Comparison of ENCODE assay signal across 8 cellular contexts in genomic region chr11:102346456-102346747, GRCh38. TPM values are rescaled to one million over a fixed set of nuclear protein-coding genes. Genes with fewer than 3 reads are reported as not detected.
A peak's percentile ranks its signal among the peaks of the same experiment; 100 is the strongest.
DNase-seq lines count a peak whose midpoint lies in the region; ATAC-seq, FAIRE-seq and TF ChIP-seq lines count a peak whose summit lies in the region.

No MANE protein-coding gene starts in this region.

- peaks cover 41% of the 10 kb centered on the region for H3K79me2 ChIP-seq in PC-3 (ENCODE audit: low read length)

- peak overlapping the region; percentile 91 for H3K9ac ChIP-seq in PC-3 (ENCODE audit: low read length)
- peak overlapping the region; percentile 91 for H3K9ac ChIP-seq in neuronal stem cell (ENCODE audit: low read depth, low read length, poor library complexity)

- no peaks in the 10 kb centered on the region for H3K9me2 ChIP-seq in PC-3 (replicated peaks; ENCODE audit: low read length)

- no peak overlapping the region for H2BK120ac ChIP-seq in neuronal stem cell (ENCODE audit: low read depth, low read length)

- H3K4me1 Mint-ChIP-seq in CD4-positive, alpha-beta memory T cell: peaks cover 26 to 56% (median 34%) of the 10 kb centered on the region in 4 donors

- no TSS peak for BruUV-seq in PC-3 (replicated peaks; lab: Mats Ljungman, UMichigan)

- H3K79me1 ChIP-seq in neuronal stem cell (ENCODE audit: low read depth, low read length): no peaks in the 10 kb centered on the region

- peak overlapping the region; percentile 53 for H2BK5ac ChIP-seq in neuronal stem cell (ENCODE audit: low read length)

- POLR2A ChIA-PET in CD4-positive, alpha-beta memory T cell (lab: Charles Lee; ENCODE audit: partially characterized antibody): interaction anchor here (0.9 to 1.8 kb wide), 4 partner anchors 28 to 105 kb away, joined by 3 to 7 read pairs (median 6); no protein-coding TSS in a partner anchor
- POLR2A ChIA-PET in PC-3 (lab: Charles Lee; ENCODE audit: unreplicated experiment): interaction anchor here (0.7 kb wide), 1 partner anchor 34 kb away, joined by 14 read pairs; no protein-coding TSS in a partner anchor

- no peak overlapping the region for H3K4ac ChIP-seq in neuronal stem cell (ENCODE audit: low read length)

- H4K8ac ChIP-seq in neuronal stem cell (ENCODE audit: low read depth, low read length): no peak overlapping the region

- H4K91ac ChIP-seq in neuronal stem cell (ENCODE audit: low read depth, low read length, poor library complexity): no peak overlapping the region

- H3K36me3 ChIP-seq in CD4-positive, alpha-beta memory T cell (ENCODE audit: insufficient read depth, low read length): peaks cover 9% of the 10 kb centered on the region
- H3K36me3 ChIP-seq in PC-3 (ENCODE audit: low read depth, low read length) (peaks cover 10% of the 10 kb centered on the region; the same call in 1 of the 2 replicates), neuronal stem cell (replicated peaks in 1 of 2; ENCODE audit: control insufficient read depth in 2 of 2, insufficient read depth in 2 of 2, low read length in 2 of 2) (peaks cover 0 to 12% of the 10 kb centered on the region in 2 donors)

- H3K9me3 Mint-ChIP-seq in CD4-positive, alpha-beta memory T cell: no peaks in the 10 kb centered on the region

- H3K27me3 Mint-ChIP-seq in CD4-positive, alpha-beta memory T cell: peaks cover 0 to 1% of the 10 kb centered on the region in 2 donors

- H3K4me3 Mint-ChIP-seq in CD4-positive, alpha-beta memory T cell: peak overlapping the region; percentile 89 to 100 (median 97)

- no peak overlapping the region for H2BK12ac ChIP-seq in neuronal stem cell (ENCODE audit: low read length)

- FAIRE-seq in HTR-8/SVneo (lab: Jason Lieb, UNC): no peak

- H2AFZ ChIP-seq in PC-3 (ENCODE audit: low read length) (peak overlapping the region; percentile 97), neuronal stem cell (ENCODE audit: low read length) (peak overlapping the region; percentile 96)

- no peak overlapping the region for H3K23ac ChIP-seq in neuronal stem cell (ENCODE audit: low read depth, low read length, poor library complexity)

- H2BK15ac ChIP-seq in neuronal stem cell (ENCODE audit: low read length): no peak overlapping the region

- intact Hi-C loops in CD4-positive, alpha-beta memory T cell (cut with micrococcal nuclease): loop anchor here (1.0 to 10.0 kb wide), 2 partner anchors 149 to 432 kb away; partner anchors contain the start of genes ANGPTL5 and CEP126
- intact Hi-C loops in PC-3 (cut with micrococcal nuclease): loop anchor here (1.0 to 10.0 kb wide), 7 partner anchors 39 to 432 kb away; partner anchors contain the start of genes ANGPTL5, CEP126, TMEM123 and YAP1

- H3K18ac ChIP-seq in neuronal stem cell (ENCODE audit: low read length): peak overlapping the region; percentile 91

- ATAC-seq in PC-3 (no peak), GM21526 (IDR thresholded peaks at IDR 0.05; ENCODE audit: low FRiP score, unreplicated experiment) (no peak), GM18861 (IDR thresholded peaks at IDR 0.05; ENCODE audit: unreplicated experiment) (no peak)

- peaks cover 32% of the 10 kb centered on the region for H3K4me1 ChIP-seq in CD4-positive, alpha-beta memory T cell (ENCODE audit: insufficient read depth, low read length)
- H3K4me1 ChIP-seq in PC-3 (ENCODE audit: insufficient read depth, low read length) (peaks cover 34% of the 10 kb centered on the region), neuronal stem cell (ENCODE audit: control insufficient read depth in 2 of 2, insufficient read depth in 1 of 2, low read depth in 1 of 2, low read length in 2 of 2) (peaks cover 0 to 26% of the 10 kb centered on the region in 2 donors)

- no peaks in the 10 kb centered on the region for H3K9me3 ChIP-seq in CD4-positive, alpha-beta memory T cell (ENCODE audit: control insufficient read depth in 1 of 2, low read length in 2 of 2)
- H3K9me3 ChIP-seq in PC-3 (ENCODE audit: low read length): no peaks in the 10 kb centered on the region
- no peaks in the 10 kb centered on the region for H3K9me3 ChIP-seq in neuronal stem cell (replicated peaks in 1 of 2; ENCODE audit: control insufficient read depth in 2 of 2, insufficient read depth in 1 of 2, low read depth in 1 of 2, low read length in 2 of 2)

- H4K20me1 ChIP-seq in PC-3 (ENCODE audit: low read length): peaks cover 9% of the 10 kb centered on the region

- peaks cover 13 to 33% of the 10 kb centered on the region in 2 donors for H3K36me3 Mint-ChIP-seq in CD4-positive, alpha-beta memory T cell

- H3F3A ChIP-seq in PC-3 (ENCODE audit: low read length, unreplicated experiment): peaks cover 6% of the 10 kb centered on the region

- no peak overlapping the region for H2AK5ac ChIP-seq in neuronal stem cell (ENCODE audit: low read depth, low read length)

- no peaks in the 10 kb centered on the region for H3K27me3 ChIP-seq in CD4-positive, alpha-beta memory T cell (ENCODE audit: insufficient read depth, low read length)
- H3K27me3 ChIP-seq in PC-3 (ENCODE audit: low read length): no peaks in the 10 kb centered on the region
- no peaks in the 10 kb centered on the region for H3K27me3 ChIP-seq in neuronal stem cell (ENCODE audit: control insufficient read depth in 3 of 3, insufficient read depth in 3 of 3, low read depth in 1 of 3, low read length in 3 of 3)

- peak overlapping the region; percentile 94 for H3K27ac ChIP-seq in CD4-positive, alpha-beta memory T cell (ENCODE audit: low read depth, low read length)
- H3K27ac ChIP-seq in PC-3 (ENCODE audit: low read length): peak overlapping the region; percentile 90
- peak overlapping the region; percentile 82 for H3K27ac ChIP-seq in neuronal stem cell (replicated peaks; ENCODE audit: low read length)

- TF ChIP-seq CTCF in PC-3 (conservative IDR thresholded peaks at IDR 0.05; ENCODE audit: low read depth, low read length) (no peak), epithelial cell of esophagus (IDR thresholded peaks at IDR 0.05; ENCODE audit: insufficient read depth, low read depth, low read length, missing control alignments) (no peak)

- H3K14ac ChIP-seq in neuronal stem cell (ENCODE audit: low read length): peak overlapping the region; percentile 94

- H3K27ac Mint-ChIP-seq in CD4-positive, alpha-beta memory T cell: peak overlapping the region; percentile 98 to 100 (median 99)

- DNase-seq in CD4-positive, alpha-beta memory T cell: no peak
- DNase-seq in PC-3 (no peak), epithelial cell of esophagus (ENCODE audit: low read depth) (no peak), neuronal stem cell (ENCODE audit: low spot score) (no peak), HTR-8/SVneo (ENCODE audit: insufficient read length, low spot score) (no peak), activated gamma-delta T cell treated with Interleukin-2 at 50 U/mL for 16 hours (no peak)

- peak overlapping the region; percentile 81 to 98 for H3K4me3 ChIP-seq in CD4-positive, alpha-beta memory T cell (ENCODE audit: low read length in 2 of 2)
- H3K4me3 ChIP-seq in PC-3 (ENCODE audit: low read length): peak overlapping the region; percentile 88
- peak overlapping the region; percentile 81 for H3K4me3 ChIP-seq in epithelial cell of esophagus (ENCODE audit: low read length)
- peak overlapping the region; percentile 61 to 85 for H3K4me3 ChIP-seq in neuronal stem cell (ENCODE audit: low read length in 2 of 2)

- no CpG with 5 or more reads among the region's 5 CpGs for WGBS in neuronal stem cell (ENCODE audit: extremely low coverage in 2 of 2, insufficient read length in 2 of 2, insufficient replicate concordance in 1 of 2), 2 donors

- H3K4me2 ChIP-seq in PC-3 (ENCODE audit: low read length): peak overlapping the region; percentile 84
- peak overlapping the region; percentile 78 for H3K4me2 ChIP-seq in neuronal stem cell (ENCODE audit: insufficient read depth, low read length, poor library complexity, severe bottlenecking)

- CTCF ChIA-PET in CD4-positive, alpha-beta memory T cell (lab: Charles Lee; ENCODE audit: partially characterized antibody): interaction anchor here (6.3 kb wide), 1 partner anchor 53 kb away, joined by 86 read pairs; no protein-coding TSS in a partner anchor
- CTCF ChIA-PET in PC-3 (lab: Charles Lee): no interaction called here

RNA-seq across cellular contexts. Expression of gene BIRC2, which starts 0.6 kb away (rescaled TPM):
- total RNA-seq in CD4-positive, alpha-beta memory T cell: 10 to 100 TPM; 60.9 to 61.2 TPM
- polyA plus RNA-seq in CD4-positive, alpha-beta memory T cell: 10 to 100 TPM; 28.8 to 33.4 TPM
- 36.1 and 42.6 TPM in 2 replicates for total RNA-seq in PC-3 (2014; rRNA removed)
- 35.9 TPM for polyA plus RNA-seq in neuronal stem cell (2013, experiment 1 of 2)
- 37.3 TPM for polyA plus RNA-seq in neuronal stem cell (2013, experiment 2 of 2)

RNA-seq across cellular contexts. Expression of gene BIRC3, which starts 29.1 kb away (rescaled TPM):
- total RNA-seq in CD4-positive, alpha-beta memory T cell: 100 to 1,000 TPM; 197 to 198 TPM
- polyA plus RNA-seq in CD4-positive, alpha-beta memory T cell: 10 to 100 TPM; 82.5 to 86.3 TPM
- 3.9 and 4.2 TPM in 2 replicates for total RNA-seq in PC-3 (2014; rRNA removed)
- polyA plus RNA-seq in neuronal stem cell (2013, experiment 1 of 2): 0.06 TPM
- 0.18 TPM for polyA plus RNA-seq in neuronal stem cell (2013, experiment 2 of 2)

Comparison
In these comparisons a context has a peak if more than half of its experiments do, and no peak if none do; other contexts are left out.
1. RNA of gene BIRC3, which starts 29.1 kb away (total RNA-seq): 197 to 198 TPM in CD4-positive, alpha-beta memory T cell; 3.9 to 4.2 TPM in PC-3; every median in the first group is over 10 times any median in the second.
2. Peak in every context shown above with its lines, with median percentiles within 50 percentile points of each other: H3K27ac ChIP-seq and H3K4me3 ChIP-seq.